In the genomic region with DNA sequence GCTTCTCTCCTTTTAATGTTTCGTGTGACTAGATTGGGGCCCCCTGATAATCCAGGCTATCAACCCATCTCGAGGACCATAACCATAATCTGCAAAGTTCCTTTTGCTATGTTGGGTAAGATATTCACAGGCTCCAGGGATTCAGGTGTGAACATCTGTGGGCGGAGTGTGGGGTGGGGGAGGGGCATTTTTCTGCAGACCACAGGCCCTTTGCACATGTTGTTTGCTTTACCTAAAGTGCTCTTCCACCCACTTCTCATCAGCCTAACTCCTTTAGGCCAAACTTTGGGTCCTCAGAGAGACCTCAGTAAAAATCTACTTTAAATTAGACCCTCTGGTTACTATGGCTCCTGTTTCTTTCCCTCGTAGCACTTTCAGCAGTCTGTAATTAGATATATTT, we compare ENCODE assay signal across 8 cellular contexts.
"Had no signal": no experiment of that assay in that cellular context is flagged by ENCODE, and none has a peak within 500 bp of the region (broad histone marks: within the 10 kb centered on the region; RNA-seq: fewer than 3 reads in every experiment).

No MANE protein-coding gene starts in this region.

- ATAC-seq: GM23338, HCT116, HepG2 had no signal

- H3K4me3 Mint-ChIP-seq: GM23338, IgD-negative memory B cell had no signal

- DNase-seq: H7, KG1 had no signal

- H3K4me1 Mint-ChIP-seq: IgD-negative memory B cell had no signal

- H3K4me2 ChIP-seq: GM23338 had no signal

- H3K27me3 Mint-ChIP-seq: IgD-negative memory B cell had no signal

- H3K27ac ChIP-seq: HL-60 had no signal

- H3K4me3 ChIP-seq: GM23338, HAP-1 had no signal

- H3K9me3 ChIP-seq: HAP-1 had no signal

- H3K36me3 Mint-ChIP-seq: IgD-negative memory B cell had no signal

- H3K27ac Mint-ChIP-seq: GM23338, IgD-negative memory B cell had no signal

- H3K36me3 ChIP-seq: HAP-1 had no signal

- H3K9me3 Mint-ChIP-seq: GM23338 had no signal
